Comparison of ENCODE assay signal across 20 cellular contexts in genomic region chr4:7195546-7196282, GRCh38. TPM values are rescaled to one million over a fixed set of nuclear protein-coding genes. Genes with fewer than 3 reads are reported as not detected.
A peak's percentile ranks its signal among the peaks of the same experiment; 100 is the strongest.
DNase-seq lines count a peak whose midpoint lies in the region; ATAC-seq, FAIRE-seq and TF ChIP-seq lines count a peak whose summit lies in the region.
"Had no signal": no experiment of that assay in that cellular context is flagged by ENCODE, and none has a peak within 500 bp of the region (broad histone marks: within the 10 kb centered on the region; RNA-seq: fewer than 3 reads in every experiment).

No MANE protein-coding gene starts in this region.

- H2BK12ac ChIP-seq in trophoblast cell (ENCODE audit: low read length), result no peak overlapping the region

- no peaks in the 10 kb centered on the region for H3K79me1 ChIP-seq in trophoblast cell (ENCODE audit: low read length)

- H3K4me3 Mint-ChIP-seq in activated naive CD8-positive, alpha-beta T cell treated with anti-CD3 and anti-CD28 coated beads, Interleukin-2, amount 50 U/mL, for 24 hours, result no peak overlapping the region
- H3K4me3 Mint-ChIP-seq: activated T-helper 1 cell treated with anti-CD3 and anti-CD28 coated beads, Interleukin-12 subunit alpha, Interleukin-12 subunit beta, Interleukin-2, Interleukin-4 antibody, amounts not matched to agents 30 ng/mL and 10 ng/mL and 1 ng/mL, durations not matched to agents 14 hours and 24 hours and 36 hours; stimulated activated effector memory CD8-positive, alpha-beta T cell treated with anti-CD3 and anti-CD28 coated beads, Interleukin-12 subunit alpha, Interleukin-12 subunit beta, amount 100 ng/mL, for 72 hours had no signal

- WGBS in trophoblast cell (ENCODE audit: extremely low coverage, insufficient coverage, insufficient read length), result no CpG with 5 or more reads among the region's 14 CpGs

- H3K27me3 ChIP-seq in H7 (ENCODE audit: control insufficient read depth, insufficient read depth, low read length) (peaks cover 20% of the 10 kb centered on the region), trophoblast cell (ENCODE audit: insufficient read depth, low read length) (peaks cover 20% of the 10 kb centered on the region)
- H3K27me3 ChIP-seq: vagina had no signal

- TF ChIP-seq CTCF in AG10803 (conservative IDR thresholded peaks at IDR 0.05; ENCODE audit: low read length), result no peak

- H2AFZ ChIP-seq in trophoblast cell (ENCODE audit: insufficient read depth, low read length, poor library complexity), result no peak overlapping the region
- H2AFZ ChIP-seq: hepatocyte had no signal

- no peak overlapping the region for H3K4me2 ChIP-seq in trophoblast cell (ENCODE audit: low read length)
- H3K4me2 ChIP-seq: hepatocyte, SK-N-SH had no signal

- peaks cover 5 to 9% of the 10 kb centered on the region in 2 experiments for H3K4me1 ChIP-seq in trophoblast cell (ENCODE audit: control insufficient read depth in 1 of 2, insufficient read depth in 2 of 2, low read length in 2 of 2)

- no peak overlapping the region for H3K4me3 ChIP-seq in AG10803 (ENCODE audit: low read length)
- H3K4me3 ChIP-seq in H7 (ENCODE audit: insufficient read depth, low read depth, low read length), result no peak overlapping the region
- peak overlapping the region; percentile 32 for H3K4me3 ChIP-seq in trophoblast cell (ENCODE audit: low read depth, low read length)
- H3K4me3 ChIP-seq: esophagus muscularis mucosa, hepatocyte, vagina had no signal

- H3K27ac Mint-ChIP-seq in activated naive CD8-positive, alpha-beta T cell treated with anti-CD3 and anti-CD28 coated beads, Interleukin-2, amount 50 U/mL, for 24 hours, result no peak overlapping the region
- H3K27ac Mint-ChIP-seq: activated T-helper 1 cell treated with anti-CD3 and anti-CD28 coated beads, Interleukin-12 subunit alpha, Interleukin-12 subunit beta, Interleukin-2, Interleukin-4 antibody, amounts not matched to agents 30 ng/mL and 10 ng/mL and 1 ng/mL, durations not matched to agents 14 hours and 24 hours and 36 hours; stimulated activated effector memory CD8-positive, alpha-beta T cell treated with anti-CD3 and anti-CD28 coated beads, Interleukin-12 subunit alpha, Interleukin-12 subunit beta, amount 100 ng/mL, for 72 hours had no signal

- no peaks in the 10 kb centered on the region for H3K4me1 Mint-ChIP-seq in activated naive CD8-positive, alpha-beta T cell treated with anti-CD3 and anti-CD28 coated beads, Interleukin-2, amount 50 U/mL, for 24 hours
- H3K4me1 Mint-ChIP-seq: stimulated activated effector memory CD8-positive, alpha-beta T cell treated with anti-CD3 and anti-CD28 coated beads, Interleukin-12 subunit alpha, Interleukin-12 subunit beta, amount 100 ng/mL, for 72 hours had no signal

- no peak overlapping the region for H4K91ac ChIP-seq in trophoblast cell (ENCODE audit: low read depth, low read length)

- H3K23ac ChIP-seq in trophoblast cell (ENCODE audit: low read length), result no peak overlapping the region

- H3K36me3 ChIP-seq in H7 (replicated peaks; ENCODE audit: control insufficient read depth, insufficient read depth, low read length) (no peaks in the 10 kb centered on the region), trophoblast cell (ENCODE audit: control insufficient read depth in 1 of 2, insufficient read depth in 2 of 2, low read length in 2 of 2) (no peaks in the 10 kb centered on the region)
- H3K36me3 ChIP-seq: esophagus muscularis mucosa, vagina had no signal

- H3K27me3 Mint-ChIP-seq in activated naive CD8-positive, alpha-beta T cell treated with anti-CD3 and anti-CD28 coated beads, Interleukin-2, amount 50 U/mL, for 24 hours, result peaks cover 36% of the 10 kb centered on the region

- no peak overlapping the region for H4K8ac ChIP-seq in trophoblast cell (ENCODE audit: low read depth, low read length)

- H3K4ac ChIP-seq in trophoblast cell (ENCODE audit: low read depth, low read length), result no peak overlapping the region

- no peak overlapping the region for H2AK5ac ChIP-seq in trophoblast cell (ENCODE audit: low read length)

- no peak for ATAC-seq in activated naive CD8-positive, alpha-beta T cell treated with anti-CD3 and anti-CD28 coated beads, Interleukin-2, amount 50 U/mL, for 24 hours
- ATAC-seq in HG03280 (IDR thresholded peaks at IDR 0.05; ENCODE audit: unreplicated experiment), result no peak
- ATAC-seq: stimulated activated effector memory CD8-positive, alpha-beta T cell treated with anti-CD3 and anti-CD28 coated beads, Interleukin-12 subunit alpha, Interleukin-12 subunit beta, amount 100 ng/mL, for 72 hours had no signal

- peak; percentile 53 for DNase-seq in AG10803 (ENCODE audit: low read depth)
- DNase-seq in H7, result peak; percentile 23
- peak; percentile 38 for DNase-seq in dedifferentiated amniotic fluid mesenchymal stem cell (ENCODE audit: extremely low spot score)
- DNase-seq in trophoblast cell, result no peak
- no peak for DNase-seq in HTR-8/SVneo (ENCODE audit: insufficient read length, low spot score)
- no peak for DNase-seq in HUDEP-2 (lab: John Stamatoyannopoulos, UW; ENCODE audit: unreplicated experiment in 76 of 76)
- no peak for DNase-seq in activated naive CD8-positive, alpha-beta T cell treated with anti-CD3 and anti-CD28 coated beads, Interleukin-2, amount 50 U/mL, for 24 hours
- DNase-seq: amniotic stem cell, cortex of kidney, DMS153, Kasumi-1, midbrain, NCI-H510A treated with DMSO at 0.1 percent for 48 hours had no signal

- no peaks in the 10 kb centered on the region for H3K36me3 Mint-ChIP-seq in activated naive CD8-positive, alpha-beta T cell treated with anti-CD3 and anti-CD28 coated beads, Interleukin-2, amount 50 U/mL, for 24 hours (ENCODE audit: low read depth)
- H3K36me3 Mint-ChIP-seq: stimulated activated effector memory CD8-positive, alpha-beta T cell treated with anti-CD3 and anti-CD28 coated beads, Interleukin-12 subunit alpha, Interleukin-12 subunit beta, amount 100 ng/mL, for 72 hours had no signal

- H4K12ac ChIP-seq in trophoblast cell (ENCODE audit: low read depth, low read length), result no peak overlapping the region

- H3K14ac ChIP-seq in trophoblast cell (ENCODE audit: low read length), result no peak overlapping the region

- no peak for FAIRE-seq in HTR-8/SVneo (lab: Jason Lieb, UNC)

- no peak overlapping the region for H3K27ac ChIP-seq in trophoblast cell (ENCODE audit: low read depth, low read length)
- H3K27ac ChIP-seq: hepatocyte, vagina had no signal

- no peak overlapping the region for H3K9ac ChIP-seq in trophoblast cell (ENCODE audit: low read length)
- H3K9ac ChIP-seq: SK-N-SH had no signal

- H3K18ac ChIP-seq in trophoblast cell (ENCODE audit: low read length), result no peak overlapping the region

- no peaks in the 10 kb centered on the region for H3K9me3 ChIP-seq in trophoblast cell (ENCODE audit: insufficient read depth, low read depth, low read length)
- H3K9me3 ChIP-seq: esophagus muscularis mucosa, SK-N-SH, vagina had no signal

- no peak overlapping the region for H2BK5ac ChIP-seq in trophoblast cell (ENCODE audit: low read depth, low read length, poor library complexity)

- no peak overlapping the region for H2BK120ac ChIP-seq in trophoblast cell (ENCODE audit: insufficient read depth, low read length, poor library complexity)

- H3K79me2 ChIP-seq in trophoblast cell (ENCODE audit: control insufficient read depth, insufficient read depth, low read length, poor library complexity), result no peaks in the 10 kb centered on the region
- H3K79me2 ChIP-seq: hepatocyte had no signal

- H3K9me3 Mint-ChIP-seq in activated naive CD8-positive, alpha-beta T cell treated with anti-CD3 and anti-CD28 coated beads, Interleukin-2, amount 50 U/mL, for 24 hours, result no peaks in the 10 kb centered on the region
- H3K9me3 Mint-ChIP-seq: activated T-helper 1 cell treated with anti-CD3 and anti-CD28 coated beads, Interleukin-12 subunit alpha, Interleukin-12 subunit beta, Interleukin-2, Interleukin-4 antibody, amounts not matched to agents 30 ng/mL and 10 ng/mL and 1 ng/mL, durations not matched to agents 14 hours and 24 hours and 36 hours; stimulated activated effector memory CD8-positive, alpha-beta T cell treated with anti-CD3 and anti-CD28 coated beads, Interleukin-12 subunit alpha, Interleukin-12 subunit beta, amount 100 ng/mL, for 72 hours had no signal

RNA-seq across cellular contexts. Expression of gene SORCS2, which starts 3.4 kb away (rescaled TPM):
- total RNA-seq in H7 (2014; rRNA removed; shearing (Covaris generic)), result 2.0 and 4.9 TPM in 2 replicates
- 0.14 and 0.26 TPM in 2 replicates for polyA plus RNA-seq in trophoblast cell (2013)
- total RNA-seq: activated T-helper 1 cell treated with anti-CD3 and anti-CD28 coated beads, Interleukin-12 subunit alpha, Interleukin-12 subunit beta, Interleukin-2, Interleukin-4 antibody, amounts not matched to agents 30 ng/mL and 10 ng/mL and 1 ng/mL, durations not matched to agents 14 hours and 24 hours and 36 hours had no signal

Comparison
In these comparisons a context has a peak if more than half of its experiments do, and no peak if none do; other contexts are left out.
1. DNase-seq: peak in AG10803 (single experiment), H7 (single experiment) and dedifferentiated amniotic fluid mesenchymal stem cell (single experiment); none in trophoblast cell (0 of 2), HTR-8/SVneo (single experiment), HUDEP-2 (0 of 76) and activated naive CD8-positive, alpha-beta T cell treated with anti-CD3 and anti-CD28 coated beads, Interleukin-2, amount 50 U/mL, for 24 hours (single experiment).